In genomic region chr3:99838755-99839154, GRCh38 we compare ENCODE assay signal across 37 cellular contexts.
"Had no signal": no experiment of that assay in that cellular context is flagged by ENCODE, and none has a peak within 500 bp of the region (broad histone marks: within the 10 kb centered on the region; RNA-seq: fewer than 3 reads in every experiment).

No MANE protein-coding gene starts in this region.

- H3K4me3 ChIP-seq: adrenal gland, ascending aorta, body of pancreas, breast epithelium, cardiac muscle cell had no signal

- H3K36me3 Mint-ChIP-seq: activated naive CD4-positive, alpha-beta T cell treated with anti-CD3 and anti-CD28 coated beads, Interleukin-2, amount 50 U/mL, for 24 hours; activated naive CD4-positive, alpha-beta T cell treated with anti-CD3 and anti-CD28 coated beads, Interleukin-2, amount 50 U/mL, for 72 hours; activated naive CD8-positive, alpha-beta T cell; activated naive CD8-positive, alpha-beta T cell treated with anti-CD3 and anti-CD28 coated beads, Interleukin-2, amount 10 ng/mL, durations not matched to agents 7 days and 5 days; brain had no signal

- H3K27ac Mint-ChIP-seq: activated naive CD4-positive, alpha-beta T cell treated with anti-CD3 and anti-CD28 coated beads for 36 hours; activated naive CD4-positive, alpha-beta T cell treated with anti-CD3 and anti-CD28 coated beads, Interleukin-2, amount 50 U/mL, for 24 hours; activated naive CD4-positive, alpha-beta T cell treated with anti-CD3 and anti-CD28 coated beads, Interleukin-2, amount 50 U/mL, for 72 hours; activated naive CD8-positive, alpha-beta T cell; activated naive CD8-positive, alpha-beta T cell treated with anti-CD3 and anti-CD28 coated beads for 36 hours; activated naive CD8-positive, alpha-beta T cell treated with anti-CD3 and anti-CD28 coated beads, Interleukin-2, amount 10 ng/mL, durations not matched to agents 7 days and 5 days; activated naive CD8-positive, alpha-beta T cell treated with anti-CD3 and anti-CD28 coated beads, Interleukin-2, amount 50 U/mL, for 24 hours; activated T-cell treated with anti-CD3 and anti-CD28 coated beads, Interleukin-2, amount 50 U/mL, for 24 hours; activated T-cell treated with anti-CD3 and anti-CD28 coated beads, Interleukin-2, amount 50 U/mL, for 72 hours; activated T-helper 1 cell treated with anti-CD3 and anti-CD28 coated beads, Interleukin-12 subunit alpha, Interleukin-12 subunit beta, Interleukin-2, Interleukin-4 antibody, amounts not matched to agents 30 ng/mL and 10 ng/mL and 1 ng/mL, durations not matched to agents 14 hours and 24 hours and 36 hours; activated T-helper 17 cell treated with anti-CD3 and anti-CD28 coated beads, Interleukin-2, amount 50 U/mL, for 72 hours; activated T-helper 2 cell treated with anti-CD3 and anti-CD28 coated beads, Interferon-gamma antibody, Interleukin-2, Interleukin-4, amounts not matched to agents 10 μg/mL and 5 μg/mL and 100 μg/mL, durations not matched to agents 14 hours and 24 hours and 36 hours; brain had no signal

- DNase-seq: activated effector memory CD4-positive, alpha-beta T cell treated with anti-CD3 and anti-CD28 coated beads, Interleukin-2, amount 50 U/mL, for 16 hours; activated effector memory CD4-positive, alpha-beta T cell treated with Interleukin-2 at 50 U/mL for 16 hours; activated gamma-delta T cell; activated gamma-delta T cell treated with Interleukin-2 at 50 U/mL for 16 hours; activated naive CD4-positive, alpha-beta T cell; activated naive CD4-positive, alpha-beta T cell treated with anti-CD3 and anti-CD28 coated beads for 36 hours; activated naive CD4-positive, alpha-beta T cell treated with anti-CD3 and anti-CD28 coated beads, Interleukin-2, amount 50 U/mL, for 16 hours; activated naive CD4-positive, alpha-beta T cell treated with Interleukin-2 at 50 U/mL for 16 hours; activated naive CD8-positive, alpha-beta T cell treated with anti-CD3 and anti-CD28 coated beads for 36 hours; activated naive CD8-positive, alpha-beta T cell treated with anti-CD3 and anti-CD28 coated beads, Interleukin-2, amount 10 ng/mL, durations not matched to agents 7 days and 5 days; activated naive CD8-positive, alpha-beta T cell treated with anti-CD3 and anti-CD28 coated beads, Interleukin-2, amount 50 U/mL, for 24 hours; activated T-cell treated with anti-CD3 and anti-CD28 coated beads, Interleukin-2, amount 50 U/mL, for 1 hour; activated T-cell treated with anti-CD3 and anti-CD28 coated beads, Interleukin-2, amount 50 U/mL, for 24 hours; activated T-cell treated with anti-CD3 and anti-CD28 coated beads, Interleukin-2, amount 50 U/mL, for 4 hours; activated T-cell treated with anti-CD3 and anti-CD28 coated beads, Interleukin-2, amount 50 U/mL, for 48 hours; activated T-cell treated with anti-CD3 and anti-CD28 coated beads, Interleukin-2, amount 50 U/mL, for 72 hours; adrenal gland; amniotic stem cell; amygdala; anterior cingulate cortex; aorta; body of pancreas; brain microvascular endothelial cell; caudate nucleus; central memory CD4-positive, alpha-beta T cell; cerebellar nuclear complex had no signal

- ATAC-seq: activated T-cell treated with anti-CD3 and anti-CD28 coated beads, Interleukin-2, amount 50 U/mL, for 4 hours; activated T-cell treated with anti-CD3 and anti-CD28 coated beads, Interleukin-2, amount 50 U/mL, for 72 hours; activated T-helper 17 cell treated with anti-CD3 and anti-CD28 coated beads, Interleukin-2, amount 50 U/mL, for 72 hours; body of pancreas had no signal

- H3K27me3 Mint-ChIP-seq: activated naive CD4-positive, alpha-beta T cell treated with anti-CD3 and anti-CD28 coated beads, Interleukin-2, amount 50 U/mL, for 24 hours; activated naive CD8-positive, alpha-beta T cell; activated naive CD8-positive, alpha-beta T cell treated with anti-CD3 and anti-CD28 coated beads for 36 hours; activated naive CD8-positive, alpha-beta T cell treated with anti-CD3 and anti-CD28 coated beads, Interleukin-2, amount 10 ng/mL, durations not matched to agents 7 days and 5 days; activated naive CD8-positive, alpha-beta T cell treated with anti-CD3 and anti-CD28 coated beads, Interleukin-2, amount 50 U/mL, for 24 hours; activated T-cell treated with anti-CD3 and anti-CD28 coated beads, Interleukin-2, amount 50 U/mL, for 24 hours; activated T-helper 17 cell treated with anti-CD3 and anti-CD28 coated beads, Interleukin-2, amount 50 U/mL, for 72 hours; brain; central memory CD8-positive, alpha-beta T cell had no signal

- H3K4me3 Mint-ChIP-seq: activated naive CD4-positive, alpha-beta T cell treated with anti-CD3 and anti-CD28 coated beads for 36 hours; activated naive CD4-positive, alpha-beta T cell treated with anti-CD3 and anti-CD28 coated beads, Interleukin-2, amount 50 U/mL, for 24 hours; activated naive CD8-positive, alpha-beta T cell; activated naive CD8-positive, alpha-beta T cell treated with anti-CD3 and anti-CD28 coated beads for 36 hours; activated naive CD8-positive, alpha-beta T cell treated with anti-CD3 and anti-CD28 coated beads, Interleukin-2, amount 10 ng/mL, durations not matched to agents 7 days and 5 days; activated naive CD8-positive, alpha-beta T cell treated with anti-CD3 and anti-CD28 coated beads, Interleukin-2, amount 50 U/mL, for 24 hours; activated T-cell treated with anti-CD3 and anti-CD28 coated beads, Interleukin-2, amount 50 U/mL, for 24 hours; activated T-cell treated with anti-CD3 and anti-CD28 coated beads, Interleukin-2, amount 50 U/mL, for 4 hours; activated T-cell treated with anti-CD3 and anti-CD28 coated beads, Interleukin-2, amount 50 U/mL, for 72 hours; activated T-helper 1 cell treated with anti-CD3 and anti-CD28 coated beads, Interleukin-12 subunit alpha, Interleukin-12 subunit beta, Interleukin-2, Interleukin-4 antibody, amounts not matched to agents 30 ng/mL and 10 ng/mL and 1 ng/mL, durations not matched to agents 14 hours and 24 hours and 36 hours; activated T-helper 17 cell treated with anti-CD3 and anti-CD28 coated beads, Interleukin-2, amount 50 U/mL, for 72 hours; brain; central memory CD8-positive, alpha-beta T cell had no signal

- H3K4me1 Mint-ChIP-seq: activated naive CD4-positive, alpha-beta T cell treated with anti-CD3 and anti-CD28 coated beads, Interleukin-2, amount 50 U/mL, for 24 hours; activated T-helper 17 cell treated with anti-CD3 and anti-CD28 coated beads, Interleukin-2, amount 50 U/mL, for 72 hours; central memory CD8-positive, alpha-beta T cell had no signal

- H3K27me3 ChIP-seq: adrenal gland, ascending aorta, body of pancreas, brain microvascular endothelial cell, breast epithelium, cardiac muscle cell had no signal

- H3K27ac ChIP-seq: adrenal gland, body of pancreas, brain microvascular endothelial cell, breast epithelium, cardiac muscle cell had no signal

- H3K9me3 Mint-ChIP-seq: activated naive CD4-positive, alpha-beta T cell treated with anti-CD3 and anti-CD28 coated beads for 36 hours; activated naive CD4-positive, alpha-beta T cell treated with anti-CD3 and anti-CD28 coated beads, Interleukin-2, amount 50 U/mL, for 24 hours; activated naive CD4-positive, alpha-beta T cell treated with anti-CD3 and anti-CD28 coated beads, Interleukin-2, amount 50 U/mL, for 72 hours; activated naive CD8-positive, alpha-beta T cell treated with anti-CD3 and anti-CD28 coated beads for 36 hours; activated naive CD8-positive, alpha-beta T cell treated with anti-CD3 and anti-CD28 coated beads, Interleukin-2, amount 10 ng/mL, durations not matched to agents 7 days and 5 days; activated naive CD8-positive, alpha-beta T cell treated with anti-CD3 and anti-CD28 coated beads, Interleukin-2, amount 50 U/mL, for 24 hours; activated T-cell treated with anti-CD3 and anti-CD28 coated beads, Interleukin-2, amount 50 U/mL, for 24 hours; activated T-cell treated with anti-CD3 and anti-CD28 coated beads, Interleukin-2, amount 50 U/mL, for 4 hours; activated T-cell treated with anti-CD3 and anti-CD28 coated beads, Interleukin-2, amount 50 U/mL, for 72 hours; activated T-helper 1 cell treated with anti-CD3 and anti-CD28 coated beads, Interleukin-12 subunit alpha, Interleukin-12 subunit beta, Interleukin-2, Interleukin-4 antibody, amounts not matched to agents 30 ng/mL and 10 ng/mL and 1 ng/mL, durations not matched to agents 14 hours and 24 hours and 36 hours; activated T-helper 17 cell treated with anti-CD3 and anti-CD28 coated beads, Interleukin-2, amount 50 U/mL, for 72 hours; activated T-helper 2 cell treated with anti-CD3 and anti-CD28 coated beads, Interferon-gamma antibody, Interleukin-2, Interleukin-4, amounts not matched to agents 10 μg/mL and 5 μg/mL and 100 μg/mL, durations not matched to agents 14 hours and 24 hours and 36 hours; brain; central memory CD8-positive, alpha-beta T cell had no signal

- H3K36me3 ChIP-seq: adrenal gland, brain microvascular endothelial cell, breast epithelium, cardiac muscle cell had no signal

- H3K9me3 ChIP-seq: adrenal gland, ascending aorta, body of pancreas, breast epithelium had no signal
